9 cellular contexts compared by ENCODE assay signal in the genomic region with DNA sequence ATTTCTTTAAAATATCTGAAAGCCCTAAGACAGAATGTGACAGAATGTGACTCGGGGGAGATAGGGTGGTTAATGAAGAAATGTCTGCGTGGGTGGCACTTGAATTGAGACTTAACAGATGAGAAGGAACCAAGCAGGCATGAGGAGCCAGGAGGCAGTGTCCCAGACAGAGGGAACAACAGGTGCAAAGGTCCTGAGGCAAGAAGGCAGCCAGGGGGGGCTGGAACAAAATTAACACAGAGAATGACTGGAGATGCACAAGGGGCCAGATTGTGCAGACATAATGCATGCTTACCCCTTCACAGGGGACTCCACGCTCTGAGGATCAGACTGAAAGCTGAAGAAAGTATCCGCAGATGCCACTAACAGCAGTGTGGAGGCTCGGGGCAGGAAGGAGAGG. TPM values are rescaled to one million over a fixed set of nuclear protein-coding genes. Genes with fewer than 3 reads are reported as not detected.
A peak's percentile ranks its signal among the peaks of the same experiment; 100 is the strongest.
DNase-seq lines count a peak whose midpoint lies in the region; ATAC-seq and TF ChIP-seq lines count a peak whose summit lies in the region.
"Had no signal": no experiment of that assay in that cellular context is flagged by ENCODE, and none has a peak within 500 bp of the region (broad histone marks: within the 10 kb centered on the region; RNA-seq: fewer than 3 reads in every experiment).

No MANE protein-coding gene starts in this region.

- TF ChIP-seq CTCF in PC-3 (conservative IDR thresholded peaks at IDR 0.05; ENCODE audit: low read depth, low read length) (no peak), esophagus squamous epithelium (IDR thresholded peaks at IDR 0.05) (no peak)

- H3K79me1 ChIP-seq in trophoblast cell (ENCODE audit: low read length), result peaks cover 10% of the 10 kb centered on the region

- H4K91ac ChIP-seq in trophoblast cell (ENCODE audit: low read depth, low read length), result no peak overlapping the region

- no peak overlapping the region for H3K18ac ChIP-seq in trophoblast cell (ENCODE audit: low read length)

- peaks cover 36% of the 10 kb centered on the region for H3K4me1 ChIP-seq in PC-3 (ENCODE audit: insufficient read depth, low read length)
- H3K4me1 ChIP-seq in esophagus squamous epithelium, result peaks cover 36 to 67% (median 39%) of the 10 kb centered on the region in 3 donors
- H3K4me1 ChIP-seq in trophoblast cell (ENCODE audit: control insufficient read depth in 1 of 2, insufficient read depth in 2 of 2, low read length in 2 of 2), result peaks cover 12 to 16% of the 10 kb centered on the region in 2 experiments

- no peak overlapping the region for H2BK120ac ChIP-seq in trophoblast cell (ENCODE audit: insufficient read depth, low read length, poor library complexity)

- H3K79me2 ChIP-seq in PC-3 (ENCODE audit: low read length), result peaks cover 64% of the 10 kb centered on the region
- peaks cover 13% of the 10 kb centered on the region for H3K79me2 ChIP-seq in trophoblast cell (ENCODE audit: control insufficient read depth, insufficient read depth, low read length, poor library complexity)

- no peak for TF ChIP-seq POLR2A in esophagus squamous epithelium (IDR thresholded peaks at IDR 0.05)

- CTCF ChIA-PET in PC-3 (lab: Charles Lee), result no interaction called here

- no peak overlapping the region for H2AK5ac ChIP-seq in trophoblast cell (ENCODE audit: low read length)

- intact Hi-C loops in PC-3 (cut with micrococcal nuclease) (loop anchor here (1.0 kb wide), 1 partner anchor 31 kb away; no protein-coding TSS in a partner anchor), esophagus squamous epithelium (cut with DNase I) (no loop called here)

- DNase-seq in PC-3 (no peak), esophagus squamous epithelium (lab: John Stamatoyannopoulos, UW) (no peak), trophoblast cell (no peak), MV-4-11 (lab: John Stamatoyannopoulos, UW) (no peak), NCI-H345 treated with DMSO at 0.1 percent for 48 hours (lab: John Stamatoyannopoulos, UW; ENCODE audit: unreplicated experiment) (no peak)
- no peak for DNase-seq in central memory CD4-positive, alpha-beta T cell
- DNase-seq: NK-92 treated with Interleukin-12 subunit alpha and Interleukin-12 subunit beta, amount 100 ng/mL, for 24 hours had no signal

- H3K9me3 ChIP-seq in PC-3 (ENCODE audit: low read length) (no peaks in the 10 kb centered on the region), esophagus squamous epithelium (no peaks in the 10 kb centered on the region), trophoblast cell (ENCODE audit: insufficient read depth, low read depth, low read length) (peaks cover 1% of the 10 kb centered on the region)

- H4K20me1 ChIP-seq in PC-3 (ENCODE audit: low read length), result 0 out of 2 replicates have a peak, but pooled peaks cover 6% of the 10 kb centered on the region

- H2AFZ ChIP-seq in PC-3 (ENCODE audit: low read length), result no peak overlapping the region
- no peak overlapping the region for H2AFZ ChIP-seq in trophoblast cell (ENCODE audit: insufficient read depth, low read length, poor library complexity)

- H3K9ac ChIP-seq in PC-3 (ENCODE audit: low read length), result no peak overlapping the region
- H3K9ac ChIP-seq in trophoblast cell (ENCODE audit: low read length), result no peak overlapping the region

- H2BK5ac ChIP-seq in trophoblast cell (ENCODE audit: low read depth, low read length, poor library complexity), result no peak overlapping the region

- no peak overlapping the region for H4K12ac ChIP-seq in trophoblast cell (ENCODE audit: low read depth, low read length)

- peak overlapping the region; percentile 84; the same call in 1 of the 2 replicates for H3K4me3 ChIP-seq in GM08714 (ENCODE audit: low read length)
- H3K4me3 ChIP-seq in PC-3 (ENCODE audit: low read length), result peak overlapping the region; percentile 93
- peak overlapping the region; percentile 57 to 90 (median 70) for H3K4me3 ChIP-seq in esophagus squamous epithelium
- no peak overlapping the region for H3K4me3 ChIP-seq in trophoblast cell (ENCODE audit: low read depth, low read length)

- ATAC-seq in PC-3, result no peak
- ATAC-seq in esophagus mucosa, result no peak

- H3K4me2 ChIP-seq in PC-3 (ENCODE audit: low read length), result peak overlapping the region; percentile 96
- H3K4me2 ChIP-seq in trophoblast cell (ENCODE audit: low read length), result peak overlapping the region; percentile 82

- H3K14ac ChIP-seq in trophoblast cell (ENCODE audit: low read length), result no peak overlapping the region

- H3K9me2 ChIP-seq in PC-3 (replicated peaks; ENCODE audit: low read length), result no peaks in the 10 kb centered on the region

- peak overlapping the region; percentile 9 for H3K4ac ChIP-seq in trophoblast cell (ENCODE audit: low read depth, low read length)

- no peak overlapping the region for H3K23ac ChIP-seq in trophoblast cell (ENCODE audit: low read length)

- H3K36me3 ChIP-seq in PC-3 (ENCODE audit: low read depth, low read length) (peaks cover 6% of the 10 kb centered on the region; the same call in 1 of the 2 replicates), esophagus squamous epithelium (peaks cover 0 to 50% (median 0%) of the 10 kb centered on the region in 3 donors), trophoblast cell (ENCODE audit: control insufficient read depth in 1 of 2, insufficient read depth in 2 of 2, low read length in 2 of 2) (peaks cover 5 to 12% of the 10 kb centered on the region in 2 experiments)

- H3K27ac ChIP-seq in PC-3 (ENCODE audit: low read length), result no peak overlapping the region
- peak overlapping the region in 3 of 4 donors; percentile 88 to 96 (median 90) for H3K27ac ChIP-seq in esophagus squamous epithelium
- H3K27ac ChIP-seq in trophoblast cell (ENCODE audit: low read depth, low read length), result no peak overlapping the region

- POLR2A ChIA-PET in PC-3 (lab: Charles Lee; ENCODE audit: unreplicated experiment), result no interaction called here

- peaks cover 8% of the 10 kb centered on the region for H3F3A ChIP-seq in PC-3 (ENCODE audit: low read length, unreplicated experiment)

- WGBS in esophagus squamous epithelium, 2 donors, result 40 to 61% methylated on average over 5 of the region's 5 CpGs
- no CpG with 5 or more reads among the region's 5 CpGs for WGBS in trophoblast cell (ENCODE audit: extremely low coverage, insufficient coverage, insufficient read length)

- no peak overlapping the region for H2BK12ac ChIP-seq in trophoblast cell (ENCODE audit: low read length)

- BruUV-seq in PC-3 (replicated peaks; lab: Mats Ljungman, UMichigan), result no TSS peak

- H3K27me3 ChIP-seq in PC-3 (ENCODE audit: low read length) (no peaks in the 10 kb centered on the region), esophagus squamous epithelium (no peaks in the 10 kb centered on the region), trophoblast cell (ENCODE audit: insufficient read depth, low read length) (no peaks in the 10 kb centered on the region)

- no peak overlapping the region for H4K8ac ChIP-seq in trophoblast cell (ENCODE audit: low read depth, low read length)

RNA-seq across cellular contexts. Expression of a gene that starts 1.7 kb away (rescaled TPM):
- 310 and 369 TPM in 2 replicates for total RNA-seq in PC-3 (2014; rRNA removed)
- 100 to 1,000 TPM; 225 to 384 (median 257) TPM for total RNA-seq in esophagus squamous epithelium
- polyA plus RNA-seq in trophoblast cell (2013), result 339 and 340 TPM in 2 replicates
- total RNA-seq in esophagus mucosa, result 162 TPM

RNA-seq across cellular contexts. Expression of a gene that starts 8.0 kb away (rescaled TPM):
- total RNA-seq in PC-3 (2014; rRNA removed) (32.3 TPM in 2 replicates), esophagus squamous epithelium (10 to 100 TPM; 32.7 to 37.8 (median 34.8) TPM), esophagus mucosa (59.5 TPM)
- 9.9 and 10.1 TPM in 2 replicates for polyA plus RNA-seq in trophoblast cell (2013)

RNA-seq across cellular contexts. Expression of a gene that starts 34.5 kb away (rescaled TPM):
- 0.07 and 0.12 TPM in 2 replicates for total RNA-seq in PC-3 (2014; rRNA removed)
- total RNA-seq in esophagus squamous epithelium, result under 1 TPM; 0.15 to 0.47 (median 0.25) TPM
- polyA plus RNA-seq in trophoblast cell (2013), result not detected in 2 replicates
- 0.60 TPM for total RNA-seq in esophagus mucosa

RNA-seq across cellular contexts. Expression of a gene that starts 38.1 kb away (rescaled TPM):
- 45.7 and 55.1 TPM in 2 replicates for total RNA-seq in PC-3 (2014; rRNA removed)
- 10 to 100 TPM in 2 of 4 donors, 1 to 10 TPM in 2; 7.4 to 15.3 (median 9.5) TPM for total RNA-seq in esophagus squamous epithelium
- polyA plus RNA-seq in trophoblast cell (2013), result 8.7 and 9.4 TPM in 2 replicates
- 7.8 TPM for total RNA-seq in esophagus mucosa

RNA-seq across cellular contexts. Expression of a gene that starts 46.2 kb away (rescaled TPM):
- 496 and 505 TPM in 2 replicates for total RNA-seq in PC-3 (2014; rRNA removed)
- total RNA-seq in esophagus squamous epithelium, result 100 to 1,000 TPM in 2 of 4 donors, 10 to 100 TPM in 2; 88.7 to 184 (median 108) TPM
- 213 and 221 TPM in 2 replicates for polyA plus RNA-seq in trophoblast cell (2013)
- 144 TPM for total RNA-seq in esophagus mucosa

Comparison
In these comparisons a context has a peak if more than half of its experiments do, and no peak if none do; other contexts are left out.
1. H3K27ac ChIP-seq: peak in esophagus squamous epithelium (3 of 4); none in PC-3 (single experiment) and trophoblast cell (single experiment).